In genomic region chr2:197134206-197134605, GRCh38 we compare ENCODE assay signal across 19 cellular contexts.
A peak's percentile ranks its signal among the peaks of the same experiment; 100 is the strongest.
DNase-seq lines count a peak whose midpoint lies in the region; ATAC-seq and TF ChIP-seq lines count a peak whose summit lies in the region.
"Had no signal": no experiment of that assay in that cellular context is flagged by ENCODE, and none has a peak within 500 bp of the region (broad histone marks: within the 10 kb centered on the region; RNA-seq: fewer than 3 reads in every experiment).

No MANE protein-coding gene starts in this region.

- peaks cover 92% of the 10 kb centered on the region for H3K4me1 Mint-ChIP-seq in CD8-positive, alpha-beta T cell (ENCODE audit: low read depth)
- peaks cover 71 to 87% (median 85%) of the 10 kb centered on the region in 3 donors for H3K4me1 Mint-ChIP-seq in IgD-negative memory B cell

- no peaks in the 10 kb centered on the region for H3K27me3 ChIP-seq in CD8-positive, alpha-beta T cell (ENCODE audit: insufficient read depth, low read length)
- H3K27me3 ChIP-seq in adipocyte (replicated peaks; ENCODE audit: control insufficient read depth, insufficient read depth, low read length): no peaks in the 10 kb centered on the region
- no peaks in the 10 kb centered on the region for H3K27me3 ChIP-seq in right lobe of liver
- H3K27me3 ChIP-seq: BLaER1 treated with 17β-estradiol and CSF1 and Interleukin-3, amounts not matched to agents 10 nM and 100 nM; sigmoid colon; tibial nerve had no signal

- H3K9me3 Mint-ChIP-seq in CD8-positive, alpha-beta T cell: no peaks in the 10 kb centered on the region
- H3K9me3 Mint-ChIP-seq in IgD-negative memory B cell: no peaks in the 10 kb centered on the region

- peak overlapping the region; percentile 66 for H3K27ac Mint-ChIP-seq in CD8-positive, alpha-beta T cell
- peak overlapping the region; percentile 18 to 88 (median 81) for H3K27ac Mint-ChIP-seq in IgD-negative memory B cell

- H3K4me3 ChIP-seq in CD8-positive, alpha-beta T cell (ENCODE audit: low read depth, low read length): no peak overlapping the region
- no peak overlapping the region for H3K4me3 ChIP-seq in adipocyte (ENCODE audit: low read length)
- H3K4me3 ChIP-seq in right lobe of liver: no peak overlapping the region
- H3K4me3 ChIP-seq: BLaER1 treated with 17β-estradiol and CSF1 and Interleukin-3, amounts not matched to agents 10 nM and 100 nM; lung; sigmoid colon; tibial nerve had no signal

- no peak overlapping the region for H3K27ac ChIP-seq in CD8-positive, alpha-beta T cell (ENCODE audit: low read depth, low read length)
- no peak overlapping the region for H3K27ac ChIP-seq in right lobe of liver
- H3K27ac ChIP-seq: BLaER1 treated with 17β-estradiol and CSF1 and Interleukin-3, amounts not matched to agents 10 nM and 100 nM; sigmoid colon; tibial nerve had no signal

- no peaks in the 10 kb centered on the region for H3K9me3 ChIP-seq in CD8-positive, alpha-beta T cell (ENCODE audit: low read length)
- no peaks in the 10 kb centered on the region for H3K9me3 ChIP-seq in adipocyte (ENCODE audit: control insufficient read depth, low read length)
- H3K9me3 ChIP-seq in right lobe of liver: no peaks in the 10 kb centered on the region
- H3K9me3 ChIP-seq: sigmoid colon, SK-N-SH, tibial nerve had no signal

- TF ChIP-seq CTCF in CD8-positive, alpha-beta T cell (IDR thresholded peaks at IDR 0.05): no peak
- TF ChIP-seq CTCF in right lobe of liver (IDR thresholded peaks at IDR 0.05): peak in 2 of 4 donors; percentile 23 to 35

- 100% methylated on average over 2 of the region's 2 CpGs for WGBS in right lobe of liver (ENCODE audit: insufficient coverage, low coverage, low lambda C conversion rate, missing lambda C conversion rate)

- H3K36me3 ChIP-seq in CD8-positive, alpha-beta T cell (ENCODE audit: insufficient read depth, low read length): peaks cover 28% of the 10 kb centered on the region
- no peaks in the 10 kb centered on the region for H3K36me3 ChIP-seq in adipocyte (ENCODE audit: control insufficient read depth, insufficient read depth, low read length, severe bottlenecking)
- H3K36me3 ChIP-seq in right lobe of liver: no peaks in the 10 kb centered on the region

- CTCF ChIA-PET in CD8-positive, alpha-beta T cell (lab: Charles Lee): interaction anchor here (0.6 to 4.8 kb wide), 5 partner anchors 10 to 391 kb away, joined by 3 to 33 read pairs (median 4); no protein-coding TSS in a partner anchor

- DNase-seq in CD8-positive, alpha-beta T cell: no peak
- DNase-seq in adipocyte (ENCODE audit: low read depth) (peak; percentile 24), right lobe of liver (no peak), NCI-H345 (lab: John Stamatoyannopoulos, UW) (no peak), posterior cingulate gyrus (no peak)
- no peak for DNase-seq in stimulated activated CD8-positive, alpha-beta memory T cell treated with anti-CD3 and anti-CD28 coated beads, Interleukin-4, amount 100 ng/mL, for 48 hours
- no peak for DNase-seq in activated effector memory CD4-positive, alpha-beta T cell treated with Interleukin-2 at 50 U/mL for 16 hours
- DNase-seq: DMS79 treated with DMSO at 0.1 percent for 48 hours; MM.1S; NCI-H187; NCI-H510A treated with DMSO at 0.1 percent for 48 hours; OCI-M1; sigmoid colon; SK-N-SH; stimulated activated CD4-positive, alpha-beta T cell treated with anti-CD3 and anti-CD28 coated beads, Interleukin-2, amount 100 ng/mL, for 24 hours had no signal

- ATAC-seq in CD8-positive, alpha-beta T cell: no peak
- ATAC-seq in right lobe of liver: peak in 3 of 4 donors; percentile 27 to 81 (median 77)

- H3K27me3 Mint-ChIP-seq in CD8-positive, alpha-beta T cell (ENCODE audit: low read depth): no peaks in the 10 kb centered on the region
- peaks cover 2% of the 10 kb centered on the region for H3K27me3 Mint-ChIP-seq in IgD-negative memory B cell

- peaks cover 67% of the 10 kb centered on the region for H3K36me3 Mint-ChIP-seq in CD8-positive, alpha-beta T cell
- peaks cover 16% of the 10 kb centered on the region for H3K36me3 Mint-ChIP-seq in IgD-negative memory B cell

- peaks cover 93% of the 10 kb centered on the region for H3K4me1 ChIP-seq in CD8-positive, alpha-beta T cell (ENCODE audit: insufficient read depth, low read length)
- H3K4me1 ChIP-seq in adipocyte (ENCODE audit: control insufficient read depth, insufficient read depth, low read length): peaks cover 12% of the 10 kb centered on the region
- peaks cover 0 to 10% (median 0%) of the 10 kb centered on the region in 4 donors for H3K4me1 ChIP-seq in right lobe of liver

- POLR2A ChIA-PET in CD8-positive, alpha-beta T cell (lab: Charles Lee): interaction anchor here (1.1 to 1.7 kb wide), 3 partner anchors 18 to 26 kb away, joined by 3 to 4 read pairs (median 4); no protein-coding TSS in a partner anchor

- intact Hi-C loops in CD8-positive, alpha-beta T cell (cut with DNase I, micrococcal nuclease): loop anchor here in 1 of 2 experiments (5.0 kb wide), 1 partner anchor 33 kb away; no protein-coding TSS in a partner anchor
- intact Hi-C loops in right lobe of liver (cut with DNase I) (no loop called here), posterior cingulate gyrus (cut with DNase I) (no loop called here)

- H3K4me3 Mint-ChIP-seq in CD8-positive, alpha-beta T cell: no peak overlapping the region
- H3K4me3 Mint-ChIP-seq in IgD-negative memory B cell: peak overlapping the region in 1 of 4 donors; percentile 20

- TF ChIP-seq POLR2A in right lobe of liver (IDR thresholded peaks at IDR 0.05): no peak

- H3K9ac ChIP-seq in adipocyte (ENCODE audit: low read length): no peak overlapping the region
- H3K9ac ChIP-seq: BLaER1 treated with 17β-estradiol and CSF1 and Interleukin-3, amounts not matched to agents 10 nM and 100 nM; SK-N-SH had no signal
